In the genomic region with DNA sequence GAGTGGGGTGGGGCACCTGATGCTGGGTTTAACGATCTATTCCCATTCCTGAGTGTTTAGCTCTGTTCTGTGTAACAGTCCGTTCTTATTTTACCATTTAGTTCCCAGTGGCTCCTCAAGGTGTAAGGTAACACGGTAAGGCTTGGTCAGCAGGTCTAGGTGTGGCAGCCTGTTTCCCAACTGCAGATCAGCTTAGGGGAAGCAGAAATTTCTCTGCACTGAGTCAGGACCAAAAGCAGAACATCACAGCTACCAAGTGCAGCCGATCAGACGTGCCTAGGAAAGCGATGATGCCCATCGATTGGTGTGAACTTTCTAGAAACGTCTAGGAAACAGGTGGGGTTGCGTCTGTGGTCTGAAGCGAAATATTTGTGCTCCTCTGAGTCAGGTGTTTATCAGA, we compare ENCODE assay signal across 1 cellular context.
TF ChIP-seq lines count a peak whose summit lies in the region.

No MANE protein-coding gene starts in this region.

TF ChIP-seq in H1, 55 proteins besides CTCF, POLR2A, EP300 and RAD21:
- TF ChIP-seq SP4 (IDR thresholded peaks at IDR 0.05; ENCODE audit: low read length) (no peak), EGR1 (IDR thresholded peaks at IDR 0.05; ENCODE audit: borderline replicate concordance, low read depth, low read length) (no peak), KDM1A (IDR thresholded peaks at IDR 0.05; ENCODE audit: borderline replicate concordance, low read length) (no peak), PHF8 (conservative IDR thresholded peaks at IDR 0.05; ENCODE audit: low read depth, low read length) (no peak), ASH2L (IDR thresholded peaks at IDR 0.05; ENCODE audit: low read length) (no peak), JUND (IDR thresholded peaks at IDR 0.05; ENCODE audit: low read length) (no peak), KDM4A (IDR thresholded peaks at IDR 0.05; ENCODE audit: low read depth, low read length, severe bottlenecking) (no peak), MAFK (IDR thresholded peaks at IDR 0.05; ENCODE audit: low read depth, low read length) (no peak), RNF2 (IDR thresholded peaks at IDR 0.05; ENCODE audit: borderline replicate concordance, low read depth, low read length, missing control alignments, poor library complexity, severe bottlenecking) (no peak), SIN3A (conservative IDR thresholded peaks at IDR 0.05 in 1 of 2, IDR thresholded peaks at IDR 0.05 in 1 of 2; ENCODE audit: low read depth in 1 of 2, low read length in 2 of 2) (no peak), CEBPB (IDR thresholded peaks at IDR 0.05; ENCODE audit: low read depth, low read length) (no peak), TBP (IDR thresholded peaks at IDR 0.05; ENCODE audit: low read depth, low read length) (no peak), RFX5 (IDR thresholded peaks at IDR 0.05; ENCODE audit: borderline replicate concordance, low read depth, low read length) (no peak), BRCA1 (IDR thresholded peaks at IDR 0.05; ENCODE audit: low read depth, low read length) (no peak)
